Comparison of ENCODE assay signal across 1 cellular context in genomic region chr12:53472183-53472582, GRCh38.
TF ChIP-seq lines count a peak whose summit lies in the region.

No MANE protein-coding gene starts in this region.

TF ChIP-seq in HepG2, 621 proteins besides CTCF, POLR2A, EP300 and RAD21:
- TF ChIP-seq TCF7L2 (IDR thresholded peaks at IDR 0.05; ENCODE audit: low read depth, low read length) (no peak), NAIF1 (CRISPR knock-in tag; IDR thresholded peaks at IDR 0.05; ENCODE audit: borderline replicate concordance) (no peak), SRSF4 (IDR thresholded peaks at IDR 0.05; ENCODE audit: low read depth, low read length, poor library complexity, severe bottlenecking) (no peak), ERF (CRISPR knock-in tag; IDR thresholded peaks at IDR 0.05) (no peak), RBFOX2 (IDR thresholded peaks at IDR 0.05; ENCODE audit: low read depth, low read length) (peak; percentile 45; the same call in 1 of the 2 replicates)
TF ChIP-seq in HepG2: peak in this region for 1.
